ENCODE assay signal across 10 cellular contexts in the genomic region with DNA sequence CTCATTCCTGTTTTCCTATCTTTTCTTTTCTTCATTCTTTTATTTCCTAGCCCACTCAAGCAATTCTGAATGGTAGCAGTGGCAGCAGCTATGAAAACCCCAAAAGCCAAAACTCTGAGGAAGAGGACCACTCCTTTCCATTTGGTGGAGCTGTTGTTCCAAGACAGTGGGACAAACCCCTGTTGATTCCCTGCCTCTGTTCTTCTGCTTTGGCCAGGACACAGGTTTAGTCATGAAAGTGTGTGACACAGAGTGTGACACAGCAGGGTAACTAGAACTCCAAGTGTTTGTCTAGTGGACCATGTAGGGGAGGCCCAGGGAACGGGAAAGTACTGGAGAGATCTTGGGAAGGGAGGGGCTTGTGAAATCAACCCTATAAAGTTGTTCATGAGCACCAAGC.
DNase-seq lines count a peak whose midpoint lies in the region; FAIRE-seq and TF ChIP-seq lines count a peak whose summit lies in the region.
"Had no signal": no experiment of that assay in that cellular context is flagged by ENCODE, and none has a peak within 500 bp of the region (broad histone marks: within the 10 kb centered on the region; RNA-seq: fewer than 3 reads in every experiment).

No MANE protein-coding gene starts in this region.

- peak; percentile 9 for TF ChIP-seq CTCF in GM06990 (IDR thresholded peaks at IDR 0.05; ENCODE audit: insufficient read depth, low read length, poor library complexity, severe bottlenecking)
- peak; percentile 55 for TF ChIP-seq CTCF in VCaP (conservative IDR thresholded peaks at IDR 0.05)
- TF ChIP-seq CTCF in nephron progenitor cell (IDR thresholded peaks at IDR 0.05) = peak; percentile 51
- no peak for TF ChIP-seq CTCF in mesothelial cell of epicardium (IDR thresholded peaks at IDR 0.05; ENCODE audit: unreplicated experiment)

- H3K9me3 Mint-ChIP-seq in nephron progenitor cell (no peaks in the 10 kb centered on the region), mesothelial cell of epicardium (no peaks in the 10 kb centered on the region)
- H3K9me3 Mint-ChIP-seq: activated T-helper 2 cell treated with anti-CD3 and anti-CD28 coated beads, Interferon-gamma antibody, Interleukin-2, Interleukin-4, amounts not matched to agents 10 μg/mL and 5 μg/mL and 100 μg/mL, durations not matched to agents 14 hours and 24 hours and 36 hours had no signal

- H3K27me3 Mint-ChIP-seq in nephron progenitor cell (ENCODE audit: low read depth, poor library complexity) (peaks cover 43% of the 10 kb centered on the region), mesothelial cell of epicardium (ENCODE audit: low read depth) (peaks cover 49% of the 10 kb centered on the region)

- H3K4me3 Mint-ChIP-seq in nephron progenitor cell = no peak overlapping the region
- H3K4me3 Mint-ChIP-seq in mesothelial cell of epicardium = no peak overlapping the region

- FAIRE-seq in frontal cortex (lab: Jason Lieb, UNC) = no peak
- no peak for FAIRE-seq in GM12892 (lab: Jason Lieb, UNC)

- H3K36me3 ChIP-seq in GM06990 (ENCODE audit: control insufficient read depth, insufficient read depth, low read length) = no peaks in the 10 kb centered on the region
- H3K36me3 ChIP-seq: neutrophil had no signal

- H3K27ac ChIP-seq in VCaP = no peak overlapping the region
- H3K27ac ChIP-seq: neutrophil, SK-N-MC had no signal

- H3K27me3 ChIP-seq in GM06990 (replicated peaks; ENCODE audit: control insufficient read depth, insufficient read depth, low read length) = no peaks in the 10 kb centered on the region; the same call in 1 of the 2 replicates
- H3K27me3 ChIP-seq: neutrophil had no signal

- H3K4me1 Mint-ChIP-seq in nephron progenitor cell = peaks cover 11% of the 10 kb centered on the region
- no peaks in the 10 kb centered on the region for H3K4me1 Mint-ChIP-seq in mesothelial cell of epicardium

- DNase-seq in GM06990 (ENCODE audit: extremely low read depth, insufficient read length) = no peak
- DNase-seq in NCI-H1092 treated with DMSO at 0.1 percent for 48 hours (lab: John Stamatoyannopoulos, UW) = peak; percentile 55
- DNase-seq in nephron progenitor cell = peak; percentile 28
- no peak for DNase-seq in frontal cortex (ENCODE audit: low spot score in 2 of 2)
- DNase-seq in mesothelial cell of epicardium (ENCODE audit: low spot score in 2 of 2, unreplicated experiment in 2 of 2) = no peak
- no peak for DNase-seq in GM12892 (ENCODE audit: insufficient read length)

- no peak overlapping the region for H3K4me3 ChIP-seq in GM06990 (replicated peaks; ENCODE audit: low read depth, low read length)
- H3K4me3 ChIP-seq: SK-N-MC had no signal

- H3K36me3 Mint-ChIP-seq in nephron progenitor cell (ENCODE audit: low read depth) (no peaks in the 10 kb centered on the region), mesothelial cell of epicardium (no peaks in the 10 kb centered on the region)

- TF ChIP-seq POLR2A in GM12892 (IDR thresholded peaks at IDR 0.05; ENCODE audit: low read depth, low read length) = no peak

- H3K27ac Mint-ChIP-seq in nephron progenitor cell = no peak overlapping the region
- H3K27ac Mint-ChIP-seq in mesothelial cell of epicardium = no peak overlapping the region
- H3K27ac Mint-ChIP-seq: activated T-helper 2 cell treated with anti-CD3 and anti-CD28 coated beads, Interferon-gamma antibody, Interleukin-2, Interleukin-4, amounts not matched to agents 10 μg/mL and 5 μg/mL and 100 μg/mL, durations not matched to agents 14 hours and 24 hours and 36 hours had no signal

Comparison
In these comparisons a context has a peak if more than half of its experiments do, and no peak if none do; other contexts are left out.
1. DNase-seq: peak in NCI-H1092 treated with DMSO at 0.1 percent for 48 hours (single experiment) and nephron progenitor cell (single experiment); none in GM06990 (single experiment), frontal cortex (0 of 2), mesothelial cell of epicardium (0 of 2) and GM12892 (single experiment).